Comparison of ENCODE assay signal across 9 cellular contexts in genomic region chr17:47242648-47243047, GRCh38. TPM values are rescaled to one million over a fixed set of nuclear protein-coding genes. Genes with fewer than 3 reads are reported as not detected.
"Had no signal": no experiment of that assay in that cellular context is flagged by ENCODE, and none has a peak within 500 bp of the region (broad histone marks: within the 10 kb centered on the region; RNA-seq: fewer than 3 reads in every experiment).

No MANE protein-coding gene starts in this region.

- H3K4me3 ChIP-seq: GM12878 had no signal

- DNase-seq: GDM1, GF-D8 had no signal

- FAIRE-seq: G401.6, GM12891, GM12892, GM18507, GM19239 had no signal

- ATAC-seq: GM12878 had no signal

RNA-seq across cellular contexts. Expression of gene ITGB3, which starts 11.0 kb away (rescaled TPM):
- total RNA-seq: G401 had no signal

RNA-seq across cellular contexts. Expression of gene MYL4, which starts 33.5 kb away (rescaled TPM):
- total RNA-seq: G401 had no signal
